Comparison of ENCODE assay signal across 27 cellular contexts in genomic region chr15:42627485-42627884, GRCh38.
DNase-seq lines count a peak whose midpoint lies in the region; ATAC-seq, FAIRE-seq and TF ChIP-seq lines count a peak whose summit lies in the region.
"Had no signal": no experiment of that assay in that cellular context is flagged by ENCODE, and none has a peak within 500 bp of the region (broad histone marks: within the 10 kb centered on the region; RNA-seq: fewer than 3 reads in every experiment).

No MANE protein-coding gene starts in this region.

- DNase-seq in stimulated activated naive CD8-positive, alpha-beta T cell treated with anti-CD3 and anti-CD28 coated beads, Interleukin-15, Interleukin-2, amounts not matched to agents 100 U/mL and 50 U/mL, for 24 hours = no peak
- DNase-seq in D721Med (ENCODE audit: insufficient read length, low spot score) = no peak
- DNase-seq in foreskin melanocyte = no peak
- no peak for DNase-seq in stimulated activated CD4-positive, alpha-beta T cell treated with anti-CD3 and anti-CD28 coated beads, Interleukin-15, amount 100 ng/mL, for 24 hours
- no peak for DNase-seq in WERI-Rb-1
- DNase-seq: 8988T; ACHN; BE2C; C1 segment of cervical spinal cord; Caco-2; Calu3; CD4-positive, alpha-beta memory T cell; CD4-positive, CD25-positive, alpha-beta regulatory T cell; DMS 273 treated with DMSO at 0.1 percent for 48 hours; DMS153; DMS53; DMS79; DND-41; EL; GDM1 had no signal

- no peaks in the 10 kb centered on the region for H3K9me3 ChIP-seq in HEK293 (ENCODE audit: control insufficient read depth, insufficient read depth, low read depth, low read length)
- H3K9me3 ChIP-seq in WERI-Rb-1 (ENCODE audit: severe bottlenecking) = no peaks in the 10 kb centered on the region
- H3K9me3 ChIP-seq: BE2C, Caco-2 had no signal

- H3K27ac Mint-ChIP-seq in stimulated activated naive CD8-positive, alpha-beta T cell treated with anti-CD3 and anti-CD28 coated beads, Interleukin-15, Interleukin-2, amounts not matched to agents 100 ng/mL and 50 ng/mL, for 24 hours = peak overlapping the region; percentile 0
- H3K27ac Mint-ChIP-seq: CD4-positive, alpha-beta memory T cell had no signal

- no peaks in the 10 kb centered on the region; a peak in 1 of 3 replicates for H3K36me3 ChIP-seq in HEK293 (ENCODE audit: control insufficient read depth in 2 of 2, insufficient read depth in 1 of 2, low read length in 2 of 2)
- no peaks in the 10 kb centered on the region for H3K36me3 ChIP-seq in WERI-Rb-1
- H3K36me3 ChIP-seq: BE2C had no signal

- H3K36me3 Mint-ChIP-seq in stimulated activated naive CD8-positive, alpha-beta T cell treated with anti-CD3 and anti-CD28 coated beads, Interleukin-15, Interleukin-2, amounts not matched to agents 100 ng/mL and 50 ng/mL, for 24 hours (ENCODE audit: low read depth) = peaks cover 9% of the 10 kb centered on the region
- H3K36me3 Mint-ChIP-seq: CD14-positive monocyte; CD4-positive, alpha-beta memory T cell; CD4-positive, CD25-positive, alpha-beta regulatory T cell had no signal

- no peak overlapping the region for H3K4me3 Mint-ChIP-seq in stimulated activated naive CD8-positive, alpha-beta T cell treated with anti-CD3 and anti-CD28 coated beads, Interleukin-15, Interleukin-2, amounts not matched to agents 100 ng/mL and 50 ng/mL, for 24 hours
- H3K4me3 Mint-ChIP-seq: CD14-positive monocyte; CD4-positive, alpha-beta memory T cell; CD4-positive, CD25-positive, alpha-beta regulatory T cell had no signal

- no peaks in the 10 kb centered on the region for H3K4me1 ChIP-seq in HEK293 (ENCODE audit: control insufficient read depth, insufficient read depth, low read length)
- H3K4me1 ChIP-seq: BE2C, BLaER1, Caco-2 had no signal

- CTCF ChIA-PET in HEK293 (lab: Yijun Ruan, JAX) = no interaction called here

- H3K4me3 ChIP-seq in HEK293 (ENCODE audit: low read depth, low read length) (no peak overlapping the region), WERI-Rb-1 (ENCODE audit: low read depth, low read length) (no peak overlapping the region)
- H3K4me3 ChIP-seq: BLaER1 had no signal

- no peaks in the 10 kb centered on the region for H3K27me3 ChIP-seq in WERI-Rb-1 (ENCODE audit: insufficient read depth, low read depth, severe bottlenecking)
- H3K27me3 ChIP-seq: BE2C, BLaER1 had no signal

- H3K27ac ChIP-seq in HEK293 (ENCODE audit: extremely low read depth, low read depth, low read length) (no peak overlapping the region), WERI-Rb-1 (no peak overlapping the region)
- H3K27ac ChIP-seq: BLaER1 had no signal

- POLR2A ChIA-PET in HEK293 (lab: Yijun Ruan, JAX) = no interaction called here

- TF ChIP-seq CTCF in D721Med (IDR thresholded peaks at IDR 0.05; ENCODE audit: insufficient read depth, missing control alignments) (no peak), HEK293 (tag by site-specific recombination; IDR thresholded peaks at IDR 0.05) (no peak), WERI-Rb-1 (IDR thresholded peaks at IDR 0.05; ENCODE audit: low read depth, low read length) (no peak)

- no peaks in the 10 kb centered on the region for H3K4me1 Mint-ChIP-seq in stimulated activated naive CD8-positive, alpha-beta T cell treated with anti-CD3 and anti-CD28 coated beads, Interleukin-15, Interleukin-2, amounts not matched to agents 100 ng/mL and 50 ng/mL, for 24 hours (ENCODE audit: low read depth)
- H3K4me1 Mint-ChIP-seq: CD14-positive monocyte; CD4-positive, alpha-beta memory T cell had no signal

- peak; percentile 55 for FAIRE-seq in D721Med (lab: Jason Lieb, UNC)
- FAIRE-seq: A204.1, GM12891, GM18507 had no signal

- no peaks in the 10 kb centered on the region for H3K27me3 Mint-ChIP-seq in stimulated activated naive CD8-positive, alpha-beta T cell treated with anti-CD3 and anti-CD28 coated beads, Interleukin-15, Interleukin-2, amounts not matched to agents 100 ng/mL and 50 ng/mL, for 24 hours
- H3K27me3 Mint-ChIP-seq: CD4-positive, alpha-beta memory T cell had no signal

- H3K9me3 Mint-ChIP-seq in stimulated activated naive CD8-positive, alpha-beta T cell treated with anti-CD3 and anti-CD28 coated beads, Interleukin-15, Interleukin-2, amounts not matched to agents 100 ng/mL and 50 ng/mL, for 24 hours = no peaks in the 10 kb centered on the region
- H3K9me3 Mint-ChIP-seq: CD4-positive, CD25-positive, alpha-beta regulatory T cell had no signal

- no peak for ATAC-seq in stimulated activated naive CD8-positive, alpha-beta T cell treated with anti-CD3 and anti-CD28 coated beads, Interleukin-15, Interleukin-2, amounts not matched to agents 100 U/mL and 50 U/mL, for 24 hours

TF ChIP-seq in HEK293, 187 proteins besides CTCF, POLR2A, EP300 and RAD21:
- no peak for TF ChIP-seq ZBTB1 (tag by site-specific recombination; IDR thresholded peaks at IDR 0.05)
- TF ChIP-seq ZNF146 (tag by site-specific recombination; IDR thresholded peaks at IDR 0.05) = 0 out of 2 replicates have a peak, but pooled peaks have one; percentile 27
